10 cellular contexts compared by ENCODE assay signal in the genomic region with DNA sequence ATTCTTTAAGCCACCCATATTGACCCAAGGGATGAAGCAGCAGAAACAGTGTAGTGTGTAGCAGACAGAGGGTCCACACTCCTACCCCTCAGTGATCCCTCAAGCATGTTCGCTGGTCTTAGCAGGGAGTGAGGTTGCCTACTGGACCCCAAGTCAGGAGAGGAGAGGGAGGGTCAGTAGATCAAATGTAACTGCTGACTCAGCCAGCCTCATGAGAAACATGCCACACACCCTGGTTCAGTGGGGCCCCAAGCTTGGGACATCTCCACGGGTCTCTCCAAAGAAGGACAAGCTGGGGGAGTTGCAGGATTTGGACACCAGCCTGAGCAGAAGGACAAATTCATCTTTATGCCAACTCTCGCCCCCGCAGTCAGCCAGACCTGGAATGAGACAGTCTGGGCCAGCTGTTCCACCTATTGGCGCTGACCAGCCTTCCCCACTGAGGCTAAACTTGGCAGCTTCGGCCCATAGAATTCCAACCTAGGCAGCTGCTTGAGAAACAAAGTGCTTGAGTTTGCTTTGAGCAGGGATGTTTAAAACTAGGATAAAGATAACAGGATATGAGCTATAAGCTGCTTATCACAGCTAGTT.
DNase-seq lines count a peak whose midpoint lies in the region; ATAC-seq, FAIRE-seq and TF ChIP-seq lines count a peak whose summit lies in the region.
"Had no signal": no experiment of that assay in that cellular context is flagged by ENCODE, and none has a peak within 500 bp of the region (broad histone marks: within the 10 kb centered on the region; RNA-seq: fewer than 3 reads in every experiment).

No MANE protein-coding gene starts in this region.

- H3K9me2 ChIP-seq in GM23338 (ENCODE audit: insufficient read depth), result peaks cover 3% of the 10 kb centered on the region; the same call in 1 of the 2 replicates

- peak overlapping the region; percentile 27; the same call in 1 of the 2 replicates for H3K4me2 ChIP-seq in GM23338

- H3K27me3 Mint-ChIP-seq in GM23338 (ENCODE audit: insufficient read depth, low read depth, poor library complexity), result peaks cover 13% of the 10 kb centered on the region
- H3K27me3 Mint-ChIP-seq in T-helper 17 cell, result peaks cover 14% of the 10 kb centered on the region

- H3K4me3 ChIP-seq in GM23338 (no peak overlapping the region), bronchial epithelial cell (ENCODE audit: low read depth, low read length) (no peak overlapping the region), iPS-20b (ENCODE audit: low read length) (0 out of 2 replicates have a peak overlapping the region, but pooled peaks have one; percentile 3), sigmoid colon (no peak overlapping the region)

- H3K79me2 ChIP-seq in GM23338 (replicated peaks; ENCODE audit: insufficient read depth), result no peaks in the 10 kb centered on the region

- H3K36me3 ChIP-seq in GM23338 (ENCODE audit: insufficient read depth) (no peaks in the 10 kb centered on the region), bronchial epithelial cell (ENCODE audit: control insufficient read depth, insufficient read depth, low read length) (no peaks in the 10 kb centered on the region), iPS-20b (ENCODE audit: insufficient read depth, low read depth, low read length) (no peaks in the 10 kb centered on the region), sigmoid colon (no peaks in the 10 kb centered on the region)

- TF ChIP-seq EP300 in sigmoid colon (IDR thresholded peaks at IDR 0.05), result no peak

- WGBS in sigmoid colon, 2 donors, result 81 to 85% methylated on average over 6 of the region's 6 CpGs

- H3K9ac ChIP-seq in iPS-20b (ENCODE audit: low read depth, low read length), result no peak overlapping the region

- H2AFZ ChIP-seq in GM23338, result no peak overlapping the region

- peaks cover 40% of the 10 kb centered on the region for H3K4me1 Mint-ChIP-seq in GM23338
- peaks cover 17% of the 10 kb centered on the region for H3K4me1 Mint-ChIP-seq in T-helper 17 cell

- FAIRE-seq in bronchial epithelial cell (lab: Jason Lieb, UNC), result no peak
- FAIRE-seq: endometrium had no signal

- no peaks in the 10 kb centered on the region for H4K20me1 ChIP-seq in GM23338 (replicated peaks; ENCODE audit: insufficient read depth)

- H3F3A ChIP-seq in GM23338 (replicated peaks; ENCODE audit: low read depth), result no peaks in the 10 kb centered on the region

- H3K9me3 ChIP-seq in iPS-20b (ENCODE audit: insufficient read depth, low read depth, low read length) (no peaks in the 10 kb centered on the region), sigmoid colon (no peaks in the 10 kb centered on the region), T-helper 17 cell (ENCODE audit: control insufficient read depth, low read length, poor library complexity, severe bottlenecking) (no peaks in the 10 kb centered on the region)

- H3K4me3 Mint-ChIP-seq in GM23338, result no peak overlapping the region
- no peak overlapping the region for H3K4me3 Mint-ChIP-seq in T-helper 17 cell

- H3K27ac Mint-ChIP-seq in GM23338, result peak overlapping the region; percentile 26; the same call in 1 of the 2 replicates
- no peak overlapping the region for H3K27ac Mint-ChIP-seq in T-helper 17 cell

- TF ChIP-seq CTCF in GM23338 (conservative IDR thresholded peaks at IDR 0.05; ENCODE audit: low read depth in 2 of 2), result no peak
- TF ChIP-seq CTCF in bronchial epithelial cell (IDR thresholded peaks at IDR 0.05; ENCODE audit: insufficient read depth, low read length, severe bottlenecking), result no peak
- TF ChIP-seq CTCF in sigmoid colon (IDR thresholded peaks at IDR 0.05), result no peak

- ATAC-seq in GM23338, result no peak
- no peak for ATAC-seq in T-helper 17 cell
- no peak for ATAC-seq in GM21717 (IDR thresholded peaks at IDR 0.05; ENCODE audit: unreplicated experiment)
- no peak for ATAC-seq in HG03135 (IDR thresholded peaks at IDR 0.05; ENCODE audit: unreplicated experiment)
- ATAC-seq in HG03432 (IDR thresholded peaks at IDR 0.05; ENCODE audit: unreplicated experiment), result no peak

- peaks cover 23% of the 10 kb centered on the region for H3K4me1 ChIP-seq in GM23338 (ENCODE audit: insufficient read depth)
- H3K4me1 ChIP-seq in iPS-20b (ENCODE audit: insufficient read depth, low read length), result peaks cover 29% of the 10 kb centered on the region
- H3K4me1 ChIP-seq in sigmoid colon, result peaks cover 0 to 68% (median 64%) of the 10 kb centered on the region in 4 donors

- TF ChIP-seq POLR2A in sigmoid colon (IDR thresholded peaks at IDR 0.05), result no peak

- intact Hi-C loops in sigmoid colon (cut with DNase I), result loop anchor here (5.0 kb wide), 2 partner anchors 42 to 63 kb away; no protein-coding TSS in a partner anchor

- H3K27me3 ChIP-seq in GM23338 (ENCODE audit: insufficient read depth), result no peaks in the 10 kb centered on the region
- no peaks in the 10 kb centered on the region for H3K27me3 ChIP-seq in bronchial epithelial cell (ENCODE audit: control insufficient read depth, insufficient read depth, low read length)
- H3K27me3 ChIP-seq in iPS-20b (ENCODE audit: insufficient read depth, low read length), result no peaks in the 10 kb centered on the region
- H3K27me3 ChIP-seq in sigmoid colon, result no peaks in the 10 kb centered on the region

- H3K36me3 Mint-ChIP-seq in GM23338 (ENCODE audit: low read depth) (no peaks in the 10 kb centered on the region), T-helper 17 cell (ENCODE audit: low read depth) (no peaks in the 10 kb centered on the region)

- DNase-seq in GM23338 (ENCODE audit: low spot score) (no peak), bronchial epithelial cell (ENCODE audit: low read depth) (peak; percentile 32), sigmoid colon (no peak), T-helper 17 cell (no peak)
- DNase-seq: NCI-H2171 treated with DMSO at 0.1 percent for 48 hours had no signal

- H3K27ac ChIP-seq in GM23338 (ENCODE audit: low read depth) (no peak overlapping the region), iPS-20b (ENCODE audit: low read length) (no peak overlapping the region), sigmoid colon (peak overlapping the region; percentile 72 to 89 (median 74))

- no peaks in the 10 kb centered on the region for H3K9me3 Mint-ChIP-seq in GM23338

TF ChIP-seq in GM23338, 12 proteins besides CTCF, POLR2A, EP300 and RAD21 (continues in another document):
- TF ChIP-seq EZH2phosphoT487 (IDR thresholded peaks at IDR 0.05; ENCODE audit: unreplicated experiment) (no peak), CREB1 (CRISPR knock-in tag; IDR thresholded peaks at IDR 0.05; ENCODE audit: low read depth) (no peak), ZNF114 (CRISPR knock-in tag; IDR thresholded peaks at IDR 0.05) (no peak), STAT1 (IDR thresholded peaks at IDR 0.05; ENCODE audit: unreplicated experiment) (no peak), EZH2 (IDR thresholded peaks at IDR 0.05; ENCODE audit: low read depth, unreplicated experiment) (no peak), ZNF331 (CRISPR knock-in tag; IDR thresholded peaks at IDR 0.05; ENCODE audit: low read depth) (no peak)
- TF ChIP-seq, protein P1, sequence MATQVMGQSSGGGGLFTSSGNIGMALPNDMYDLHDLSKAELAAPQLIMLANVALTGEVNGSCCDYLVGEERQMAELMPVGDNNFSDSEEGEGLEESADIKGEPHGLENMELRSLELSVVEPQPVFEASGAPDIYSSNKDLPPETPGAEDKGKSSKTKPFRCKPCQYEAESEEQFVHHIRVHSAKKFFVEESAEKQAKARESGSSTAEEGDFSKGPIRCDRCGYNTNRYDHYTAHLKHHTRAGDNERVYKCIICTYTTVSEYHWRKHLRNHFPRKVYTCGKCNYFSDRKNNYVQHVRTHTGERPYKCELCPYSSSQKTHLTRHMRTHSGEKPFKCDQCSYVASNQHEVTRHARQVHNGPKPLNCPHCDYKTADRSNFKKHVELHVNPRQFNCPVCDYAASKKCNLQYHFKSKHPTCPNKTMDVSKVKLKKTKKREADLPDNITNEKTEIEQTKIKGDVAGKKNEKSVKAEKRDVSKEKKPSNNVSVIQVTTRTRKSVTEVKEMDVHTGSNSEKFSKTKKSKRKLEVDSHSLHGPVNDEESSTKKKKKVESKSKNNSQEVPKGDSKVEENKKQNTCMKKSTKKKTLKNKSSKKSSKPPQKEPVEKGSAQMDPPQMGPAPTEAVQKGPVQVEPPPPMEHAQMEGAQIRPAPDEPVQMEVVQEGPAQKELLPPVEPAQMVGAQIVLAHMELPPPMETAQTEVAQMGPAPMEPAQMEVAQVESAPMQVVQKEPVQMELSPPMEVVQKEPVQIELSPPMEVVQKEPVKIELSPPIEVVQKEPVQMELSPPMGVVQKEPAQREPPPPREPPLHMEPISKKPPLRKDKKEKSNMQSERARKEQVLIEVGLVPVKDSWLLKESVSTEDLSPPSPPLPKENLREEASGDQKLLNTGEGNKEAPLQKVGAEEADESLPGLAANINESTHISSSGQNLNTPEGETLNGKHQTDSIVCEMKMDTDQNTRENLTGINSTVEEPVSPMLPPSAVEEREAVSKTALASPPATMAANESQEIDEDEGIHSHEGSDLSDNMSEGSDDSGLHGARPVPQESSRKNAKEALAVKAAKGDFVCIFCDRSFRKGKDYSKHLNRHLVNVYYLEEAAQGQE (IDR thresholded peaks at IDR 0.05; ENCODE audit: unreplicated experiment), result no peak
- TF ChIP-seq, protein P2, sequence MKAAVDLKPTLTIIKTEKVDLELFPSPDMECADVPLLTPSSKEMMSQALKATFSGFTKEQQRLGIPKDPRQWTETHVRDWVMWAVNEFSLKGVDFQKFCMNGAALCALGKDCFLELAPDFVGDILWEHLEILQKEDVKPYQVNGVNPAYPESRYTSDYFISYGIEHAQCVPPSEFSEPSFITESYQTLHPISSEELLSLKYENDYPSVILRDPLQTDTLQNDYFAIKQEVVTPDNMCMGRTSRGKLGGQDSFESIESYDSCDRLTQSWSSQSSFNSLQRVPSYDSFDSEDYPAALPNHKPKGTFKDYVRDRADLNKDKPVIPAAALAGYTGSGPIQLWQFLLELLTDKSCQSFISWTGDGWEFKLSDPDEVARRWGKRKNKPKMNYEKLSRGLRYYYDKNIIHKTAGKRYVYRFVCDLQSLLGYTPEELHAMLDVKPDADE (IDR thresholded peaks at IDR 0.05), result no peak

Comparison
In these comparisons a context has a peak if more than half of its experiments do, and no peak if none do; other contexts are left out.
1. H3K27ac ChIP-seq: peak in sigmoid colon (4 of 4); none in GM23338 (single experiment) and iPS-20b (single experiment).